ENCODE assay signal across 15 cellular contexts in the genomic region with DNA sequence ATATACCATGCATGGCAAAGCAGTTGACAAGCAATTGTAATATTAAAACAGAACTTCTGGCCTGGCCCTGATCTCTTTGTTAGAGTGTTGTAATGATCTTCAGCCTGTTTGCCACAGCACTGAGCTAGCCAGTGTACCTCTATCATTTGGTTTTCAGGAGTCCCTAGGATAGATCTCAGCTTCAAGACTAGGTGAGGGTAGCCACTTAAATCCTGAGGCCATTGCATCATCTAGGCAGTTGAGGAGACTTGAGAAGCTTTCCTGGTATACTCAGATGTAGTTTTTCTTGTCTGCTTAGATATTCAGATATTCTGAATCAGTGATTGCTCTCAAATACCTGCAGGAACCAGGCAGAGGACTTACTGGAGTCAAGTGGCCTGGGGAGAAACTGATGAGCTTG.
"Had no signal": no experiment of that assay in that cellular context is flagged by ENCODE, and none has a peak within 500 bp of the region (broad histone marks: within the 10 kb centered on the region; RNA-seq: fewer than 3 reads in every experiment).

No MANE protein-coding gene starts in this region.

- H3K27ac ChIP-seq: gastroesophageal sphincter, pancreas, sigmoid colon, tibial nerve, vagina had no signal

- H3K4me3 Mint-ChIP-seq: endodermal cell; neural crest cell; T-helper 1 cell treated with Interleukin-12 subunit alpha and Interleukin-12 subunit beta and Interleukin-4 antibody, amounts not matched to agents 30 μg/mL and 1 μg/mL, for 36 hours had no signal

- H3K27me3 ChIP-seq: cardiac muscle cell, gastroesophageal sphincter, heart right ventricle, pancreas, sigmoid colon, vagina had no signal

- H3K36me3 ChIP-seq: cardiac muscle cell, gastroesophageal sphincter, heart right ventricle, pancreas, sigmoid colon, tibial nerve, vagina had no signal

- H3K27ac Mint-ChIP-seq: endodermal cell; T-helper 1 cell treated with Interleukin-12 subunit alpha and Interleukin-12 subunit beta and Interleukin-4 antibody, amounts not matched to agents 30 μg/mL and 1 μg/mL, for 36 hours had no signal

- H3K4me1 ChIP-seq: gastroesophageal sphincter, pancreas, tibial nerve, vagina had no signal

- ATAC-seq: gastroesophageal sphincter, pancreas had no signal

- H3K9me3 ChIP-seq: gastroesophageal sphincter, heart right ventricle, pancreas, sigmoid colon, tibial nerve, vagina had no signal

- DNase-seq: activated CD4-positive, alpha-beta T cell treated with anti-CD3 and anti-CD28 coated beads for 48 hours; activated gamma-delta T cell treated with Interleukin-2 at 50 U/mL for 16 hours; activated T-cell treated with anti-CD3 and anti-CD28 coated beads, Interleukin-2, amount 50 U/mL, for 48 hours; endodermal cell; heart right ventricle; midbrain; pancreas; sigmoid colon; stimulated activated CD4-positive, alpha-beta T cell treated with anti-CD3 and anti-CD28 coated beads, Interleukin-1b, Interleukin-23, amount 100 ng/mL, for 48 hours had no signal

- H3K4me3 ChIP-seq: cardiac muscle cell, gastroesophageal sphincter, heart right ventricle, pancreas, sigmoid colon, tibial nerve, vagina had no signal

- H3K9me3 Mint-ChIP-seq: endodermal cell; neural crest cell; T-helper 1 cell treated with Interleukin-12 subunit alpha and Interleukin-12 subunit beta and Interleukin-4 antibody, amounts not matched to agents 30 μg/mL and 1 μg/mL, for 36 hours had no signal
